Comparison of ENCODE assay signal across 1 cellular context in the genomic region with DNA sequence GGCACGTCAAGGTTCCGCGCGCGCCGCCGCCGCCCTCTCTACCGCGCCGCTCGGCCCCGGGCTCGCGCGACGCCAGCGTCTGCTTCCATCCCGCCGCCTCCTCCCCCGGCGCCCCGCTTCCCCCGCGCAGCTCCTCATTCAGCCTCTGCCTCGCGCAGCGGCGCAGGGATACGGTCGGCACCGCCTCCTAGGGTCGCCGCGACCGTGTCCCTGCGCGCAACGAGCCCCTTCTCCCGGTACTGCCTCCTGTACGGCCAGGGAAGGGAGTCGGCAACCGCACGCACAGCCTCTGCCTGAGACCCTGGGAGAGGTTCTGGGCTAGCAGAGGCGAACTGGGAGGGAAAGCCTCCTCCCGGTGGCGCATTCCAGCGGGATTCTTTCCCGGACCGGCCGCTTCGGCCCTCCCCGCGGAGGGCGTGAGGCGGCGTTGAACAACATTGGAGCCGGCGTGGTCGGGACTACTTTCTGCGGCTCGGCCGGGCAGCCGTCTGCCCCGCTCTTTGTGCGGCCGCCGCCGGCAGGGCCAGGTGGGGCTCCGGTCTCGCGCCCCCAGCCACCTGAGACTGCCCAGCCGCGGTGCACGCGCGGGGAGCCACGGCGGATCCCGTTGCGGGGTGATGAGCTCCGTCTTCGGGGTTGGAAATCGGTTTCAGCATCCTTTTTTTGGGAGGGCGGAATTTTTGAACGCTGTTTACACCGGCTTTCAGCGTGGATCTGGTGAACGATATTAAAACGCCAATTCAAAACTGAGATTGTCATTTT.
TF ChIP-seq lines count a peak whose summit lies in the region.

TSS of gene LRP6 (minus strand) at position 172 of the 762 bp plus-strand sequence. CDS start 309 bp downstream, outside the sequence.

TF ChIP-seq in A549, 52 proteins besides CTCF, POLR2A, EP300 and RAD21 (continued from another document):
- TF ChIP-seq, protein P1, sequence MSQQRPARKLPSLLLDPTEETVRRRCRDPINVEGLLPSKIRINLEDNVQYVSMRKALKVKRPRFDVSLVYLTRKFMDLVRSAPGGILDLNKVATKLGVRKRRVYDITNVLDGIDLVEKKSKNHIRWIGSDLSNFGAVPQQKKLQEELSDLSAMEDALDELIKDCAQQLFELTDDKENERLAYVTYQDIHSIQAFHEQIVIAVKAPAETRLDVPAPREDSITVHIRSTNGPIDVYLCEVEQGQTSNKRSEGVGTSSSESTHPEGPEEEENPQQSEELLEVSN (IDR thresholded peaks at IDR 0.05; ENCODE audit: borderline replicate concordance, low read depth) = peak; percentile 83
- TF ChIP-seq, protein P2, sequence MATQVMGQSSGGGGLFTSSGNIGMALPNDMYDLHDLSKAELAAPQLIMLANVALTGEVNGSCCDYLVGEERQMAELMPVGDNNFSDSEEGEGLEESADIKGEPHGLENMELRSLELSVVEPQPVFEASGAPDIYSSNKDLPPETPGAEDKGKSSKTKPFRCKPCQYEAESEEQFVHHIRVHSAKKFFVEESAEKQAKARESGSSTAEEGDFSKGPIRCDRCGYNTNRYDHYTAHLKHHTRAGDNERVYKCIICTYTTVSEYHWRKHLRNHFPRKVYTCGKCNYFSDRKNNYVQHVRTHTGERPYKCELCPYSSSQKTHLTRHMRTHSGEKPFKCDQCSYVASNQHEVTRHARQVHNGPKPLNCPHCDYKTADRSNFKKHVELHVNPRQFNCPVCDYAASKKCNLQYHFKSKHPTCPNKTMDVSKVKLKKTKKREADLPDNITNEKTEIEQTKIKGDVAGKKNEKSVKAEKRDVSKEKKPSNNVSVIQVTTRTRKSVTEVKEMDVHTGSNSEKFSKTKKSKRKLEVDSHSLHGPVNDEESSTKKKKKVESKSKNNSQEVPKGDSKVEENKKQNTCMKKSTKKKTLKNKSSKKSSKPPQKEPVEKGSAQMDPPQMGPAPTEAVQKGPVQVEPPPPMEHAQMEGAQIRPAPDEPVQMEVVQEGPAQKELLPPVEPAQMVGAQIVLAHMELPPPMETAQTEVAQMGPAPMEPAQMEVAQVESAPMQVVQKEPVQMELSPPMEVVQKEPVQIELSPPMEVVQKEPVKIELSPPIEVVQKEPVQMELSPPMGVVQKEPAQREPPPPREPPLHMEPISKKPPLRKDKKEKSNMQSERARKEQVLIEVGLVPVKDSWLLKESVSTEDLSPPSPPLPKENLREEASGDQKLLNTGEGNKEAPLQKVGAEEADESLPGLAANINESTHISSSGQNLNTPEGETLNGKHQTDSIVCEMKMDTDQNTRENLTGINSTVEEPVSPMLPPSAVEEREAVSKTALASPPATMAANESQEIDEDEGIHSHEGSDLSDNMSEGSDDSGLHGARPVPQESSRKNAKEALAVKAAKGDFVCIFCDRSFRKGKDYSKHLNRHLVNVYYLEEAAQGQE (IDR thresholded peaks at IDR 0.05) = peak; percentile 6; the same call in 1 of the 2 replicates
- peak; percentile 77 for TF ChIP-seq HOXB5 (CRISPR knock-in tag; IDR thresholded peaks at IDR 0.05)
- no peak for TF ChIP-seq NPAS2 (CRISPR knock-in tag; IDR thresholded peaks at IDR 0.05; ENCODE audit: borderline replicate concordance)
- TF ChIP-seq TFCP2L1 (CRISPR knock-in tag; IDR thresholded peaks at IDR 0.05) = 0 out of 2 replicates have a peak, but pooled peaks have one; percentile 66
- TF ChIP-seq SMC3 (IDR thresholded peaks at IDR 0.05) = peak; percentile 32; the same call in 2 of the 3 replicates
- no peak for TF ChIP-seq EHMT2 (IDR thresholded peaks at IDR 0.05; ENCODE audit: low read depth)
- TF ChIP-seq, protein P3, sequence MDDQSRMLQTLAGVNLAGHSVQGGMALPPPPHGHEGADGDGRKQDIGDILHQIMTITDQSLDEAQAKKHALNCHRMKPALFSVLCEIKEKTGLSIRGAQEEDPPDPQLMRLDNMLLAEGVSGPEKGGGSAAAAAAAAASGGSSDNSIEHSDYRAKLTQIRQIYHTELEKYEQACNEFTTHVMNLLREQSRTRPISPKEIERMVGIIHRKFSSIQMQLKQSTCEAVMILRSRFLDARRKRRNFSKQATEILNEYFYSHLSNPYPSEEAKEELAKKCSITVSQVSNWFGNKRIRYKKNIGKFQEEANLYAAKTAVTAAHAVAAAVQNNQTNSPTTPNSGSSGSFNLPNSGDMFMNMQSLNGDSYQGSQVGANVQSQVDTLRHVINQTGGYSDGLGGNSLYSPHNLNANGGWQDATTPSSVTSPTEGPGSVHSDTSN (IDR thresholded peaks at IDR 0.05) = peak; percentile 97
- TF ChIP-seq CHD2 (IDR thresholded peaks at IDR 0.05; ENCODE audit: low read length, partially characterized antibody) = peak; percentile 74
- peak; percentile 40; the same call in 1 of the 2 replicates for TF ChIP-seq GATA3 (IDR thresholded peaks at IDR 0.05; ENCODE audit: borderline replicate concordance)
